In the genomic region with DNA sequence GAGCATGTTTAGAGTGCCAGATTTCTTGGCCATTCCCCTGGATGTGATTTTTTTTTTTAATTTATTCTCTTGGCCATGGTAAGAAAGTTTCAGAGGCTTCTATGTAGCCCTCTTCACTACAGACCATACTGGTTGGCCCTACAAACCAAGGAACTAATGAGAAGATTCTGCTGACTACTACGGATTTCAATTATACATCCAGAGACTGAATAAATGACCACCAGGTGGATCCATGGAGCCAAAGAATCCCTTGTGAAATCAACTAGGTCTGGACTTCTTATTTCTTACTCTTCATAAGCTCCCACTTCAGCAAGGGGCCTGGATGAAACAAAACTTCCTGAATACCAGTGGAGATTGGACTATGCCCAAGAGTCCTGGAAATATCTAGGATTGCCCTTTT, we compare ENCODE assay signal across 13 cellular contexts. TPM values are rescaled to one million over a fixed set of nuclear protein-coding genes. Genes with fewer than 3 reads are reported as not detected.
DNase-seq lines count a peak whose midpoint lies in the region; ATAC-seq and TF ChIP-seq lines count a peak whose summit lies in the region.
"Had no signal": no experiment of that assay in that cellular context is flagged by ENCODE, and none has a peak within 500 bp of the region (broad histone marks: within the 10 kb centered on the region; RNA-seq: fewer than 3 reads in every experiment).

No MANE protein-coding gene starts in this region.

- H3K27me3 ChIP-seq in RWPE2 (ENCODE audit: insufficient read depth, poor library complexity, severe bottlenecking) (peaks cover under 1% of the 10 kb centered on the region), tibial artery (peaks cover 0 to 3% of the 10 kb centered on the region in 2 donors)

- intact Hi-C loops in tibial artery (cut with DNase I; ENCODE audit: low total_unique reads) = no loop called here

- DNase-seq in AG10803 (ENCODE audit: low read depth) (peak; percentile 6), HCEC 1CT (peak; percentile 17), RWPE2 (ENCODE audit: low spot score) (no peak), fibroblast of the aortic adventitia (ENCODE audit: low read depth) (peak; percentile 13), NCI-H2081 (lab: John Stamatoyannopoulos, UW) (no peak), tibial artery (no peak), NCI-H1417 treated with DMSO at 0.1 percent for 48 hours (lab: John Stamatoyannopoulos, UW) (no peak)
- DNase-seq: aorta; Caco-2; effector memory CD4-positive, alpha-beta T cell; Right ventricle myocardium superior; stimulated activated CD4-positive, alpha-beta T cell treated with anti-CD3 and anti-CD28 coated beads, Interleukin-4, amount 100 ng/mL, for 4 hours had no signal

- H3K27ac ChIP-seq in RWPE2 (ENCODE audit: poor library complexity, severe bottlenecking) (no peak overlapping the region), tibial artery (no peak overlapping the region)

- H3K36me3 ChIP-seq in RWPE2 (ENCODE audit: low read depth) (no peaks in the 10 kb centered on the region), tibial artery (no peaks in the 10 kb centered on the region)

- H3K4me1 ChIP-seq in RWPE2 (ENCODE audit: insufficient read depth, poor library complexity, severe bottlenecking) (no peaks in the 10 kb centered on the region), tibial artery (no peaks in the 10 kb centered on the region)
- H3K4me1 ChIP-seq: Caco-2 had no signal

- H3K9me3 ChIP-seq in RWPE2 (ENCODE audit: severe bottlenecking) (no peaks in the 10 kb centered on the region), tibial artery (no peaks in the 10 kb centered on the region)
- H3K9me3 ChIP-seq: Caco-2 had no signal

- ATAC-seq in RWPE2 (ENCODE audit: low read depth) (peak; percentile 59; the same call in 2 of the 3 replicates), HG03432 (IDR thresholded peaks at IDR 0.05; ENCODE audit: unreplicated experiment) (no peak)

- TF ChIP-seq CTCF in AG10803 (conservative IDR thresholded peaks at IDR 0.05; ENCODE audit: low read length) (peak; percentile 27; the same call in 1 of the 2 replicates), RWPE2 (IDR thresholded peaks at IDR 0.05; ENCODE audit: poor library complexity, severe bottlenecking) (peak; percentile 36), fibroblast of the aortic adventitia (IDR thresholded peaks at IDR 0.05; ENCODE audit: insufficient read depth, low read length) (peak; percentile 18), tibial artery (IDR thresholded peaks at IDR 0.05) (no peak)

- no peak overlapping the region for H3K4me3 ChIP-seq in AG10803 (ENCODE audit: low read length)
- no peak overlapping the region for H3K4me3 ChIP-seq in RWPE2 (ENCODE audit: severe bottlenecking)
- no peak overlapping the region for H3K4me3 ChIP-seq in fibroblast of the aortic adventitia (ENCODE audit: low read depth, low read length)
- no peak overlapping the region for H3K4me3 ChIP-seq in tibial artery

RNA-seq across cellular contexts. Expression of a gene that starts 27.6 kb away (rescaled TPM):
- 30.8 and 77.8 TPM in 2 replicates for total RNA-seq in fibroblast of the aortic adventitia (ENCODE audit: low replicate concordance)

Comparison
In these comparisons a context has a peak if more than half of its experiments do, and no peak if none do; other contexts are left out.
1. DNase-seq: peak in AG10803 (single experiment), HCEC 1CT (single experiment) and fibroblast of the aortic adventitia (single experiment); none in RWPE2 (single experiment), NCI-H2081 (0 of 2), tibial artery (0 of 2) and NCI-H1417 treated with DMSO at 0.1 percent for 48 hours (single experiment).
2. CTCF ChIP-seq: peak in AG10803 (single experiment), RWPE2 (single experiment) and fibroblast of the aortic adventitia (single experiment); none in tibial artery (0 of 2).